In genomic region chrX:73214366-73215094, GRCh38 we compare ENCODE assay signal across 8 cellular contexts. TPM values are rescaled to one million over a fixed set of nuclear protein-coding genes. Genes with fewer than 3 reads are reported as not detected.
A peak's percentile ranks its signal among the peaks of the same experiment; 100 is the strongest.
DNase-seq lines count a peak whose midpoint lies in the region; ATAC-seq and TF ChIP-seq lines count a peak whose summit lies in the region.

TSS of gene NAP1L2 (minus strand) at chrX:73214851. CDS start at chrX:73214492, 359 bp downstream.

- DNase-seq in Ammon's horn (ENCODE audit: low spot score) (peak; percentile 77), NB4 (ENCODE audit: low read depth) (peak; percentile 3), foreskin keratinocyte (peak; percentile 7 to 43), thoracic aorta (ENCODE audit: low spot score) (peak; percentile 1), NCI-H1092 (lab: John Stamatoyannopoulos, UW) (no peak)
- DNase-seq in natural killer cell treated with Interleukin-12 subunit alpha and Interleukin-12 subunit beta and Interleukin-15 and Interleukin-18, amount 100 ng/mL, for 72 hours (ENCODE audit: low spot score): no peak

- H3K4me3 ChIP-seq in NB4 (ENCODE audit: low read depth, low read length): no peak within 1 kb of the TSS
- H3K4me3 ChIP-seq in thoracic aorta: peak within 1 kb of the TSS; percentile 79

- H3K4me1 ChIP-seq in foreskin keratinocyte: no peaks in the 10 kb centered on the region
- H3K4me1 ChIP-seq in thoracic aorta (ENCODE audit: control insufficient read depth in 1 of 2, low read depth in 2 of 2): no peaks in the 10 kb centered on the region

- TF ChIP-seq POLR2A in NB4 (IDR thresholded peaks at IDR 0.05; ENCODE audit: extremely low read depth, insufficient read length): no peak

- H3K36me3 Mint-ChIP-seq in activated T-helper 17 cell treated with anti-CD3 and anti-CD28 coated beads, Interleukin-2, amount 50 U/mL, for 72 hours (ENCODE audit: low read depth): peaks cover 5% of the 10 kb centered on the region
- H3K36me3 Mint-ChIP-seq in natural killer cell treated with Interleukin-12 subunit alpha and Interleukin-12 subunit beta and Interleukin-15 and Interleukin-18, amount 100 ng/mL, for 72 hours: peaks cover 7% of the 10 kb centered on the region

- H3K36me3 ChIP-seq in thoracic aorta: no peaks in the 10 kb centered on the region

- no peaks in the 10 kb centered on the region for H3K27me3 ChIP-seq in foreskin keratinocyte
- no peaks in the 10 kb centered on the region for H3K27me3 ChIP-seq in thoracic aorta (replicated peaks; ENCODE audit: insufficient read depth)

- H3K27me3 Mint-ChIP-seq in activated T-helper 17 cell treated with anti-CD3 and anti-CD28 coated beads, Interleukin-2, amount 50 U/mL, for 72 hours: no peaks in the 10 kb centered on the region
- peaks cover 27 to 29% of the 10 kb centered on the region in 2 donors for H3K27me3 Mint-ChIP-seq in natural killer cell treated with Interleukin-12 subunit alpha and Interleukin-12 subunit beta and Interleukin-15 and Interleukin-18, amount 100 ng/mL, for 72 hours

- ATAC-seq in GM21367 (IDR thresholded peaks at IDR 0.05; ENCODE audit: unreplicated experiment) (peak; percentile 91), foreskin keratinocyte (peak; percentile 95), thoracic aorta (ENCODE audit: insufficient number of reproducible peaks, low FRiP score, low read depth) (peak; percentile 73)
- peak; percentile 90 for ATAC-seq in activated T-helper 17 cell treated with anti-CD3 and anti-CD28 coated beads, Interleukin-2, amount 50 U/mL, for 72 hours (replicated peaks)
- peak; percentile 74 to 91 for ATAC-seq in natural killer cell treated with Interleukin-12 subunit alpha and Interleukin-12 subunit beta and Interleukin-15 and Interleukin-18, amount 100 ng/mL, for 72 hours

- peak within 1 kb of the TSS; percentile 78 for H3K27ac Mint-ChIP-seq in activated T-helper 17 cell treated with anti-CD3 and anti-CD28 coated beads, Interleukin-2, amount 50 U/mL, for 72 hours
- H3K27ac Mint-ChIP-seq in natural killer cell treated with Interleukin-12 subunit alpha and Interleukin-12 subunit beta and Interleukin-15 and Interleukin-18, amount 100 ng/mL, for 72 hours: peak within 1 kb of the TSS; percentile 41 to 86

- no peak within 1 kb of the TSS for H3K27ac ChIP-seq in foreskin keratinocyte
- peak within 1 kb of the TSS; percentile 68 to 71 for H3K27ac ChIP-seq in thoracic aorta

- no peaks in the 10 kb centered on the region for H3K4me1 Mint-ChIP-seq in activated T-helper 17 cell treated with anti-CD3 and anti-CD28 coated beads, Interleukin-2, amount 50 U/mL, for 72 hours
- peaks cover 10 to 16% of the 10 kb centered on the region in 2 donors for H3K4me1 Mint-ChIP-seq in natural killer cell treated with Interleukin-12 subunit alpha and Interleukin-12 subunit beta and Interleukin-15 and Interleukin-18, amount 100 ng/mL, for 72 hours (ENCODE audit: low read depth in 2 of 2)

- no peaks in the 10 kb centered on the region for H3K9me3 Mint-ChIP-seq in activated T-helper 17 cell treated with anti-CD3 and anti-CD28 coated beads, Interleukin-2, amount 50 U/mL, for 72 hours
- H3K9me3 Mint-ChIP-seq in natural killer cell treated with Interleukin-12 subunit alpha and Interleukin-12 subunit beta and Interleukin-15 and Interleukin-18, amount 100 ng/mL, for 72 hours: no peaks in the 10 kb centered on the region

- peak within 1 kb of the TSS; percentile 86 for H3K4me3 Mint-ChIP-seq in activated T-helper 17 cell treated with anti-CD3 and anti-CD28 coated beads, Interleukin-2, amount 50 U/mL, for 72 hours
- H3K4me3 Mint-ChIP-seq in natural killer cell treated with Interleukin-12 subunit alpha and Interleukin-12 subunit beta and Interleukin-15 and Interleukin-18, amount 100 ng/mL, for 72 hours: peak within 1 kb of the TSS; percentile 88

- no peak for TF ChIP-seq CTCF in NB4 (IDR thresholded peaks at IDR 0.05; ENCODE audit: low read depth, low read length)
- no peak for TF ChIP-seq CTCF in foreskin keratinocyte (conservative IDR thresholded peaks at IDR 0.05)
- TF ChIP-seq CTCF in thoracic aorta (IDR thresholded peaks at IDR 0.05): no peak

- no peaks in the 10 kb centered on the region for H3K9me3 ChIP-seq in thoracic aorta

RNA-seq across cellular contexts. Expression of gene NAP1L2, which starts in this region (rescaled TPM):
- 1 to 10 TPM; 1.9 to 4.4 TPM for total RNA-seq in activated T-helper 17 cell treated with anti-CD3 and anti-CD28 coated beads, Interleukin-2, amount 50 U/mL, for 72 hours
- total RNA-seq in foreskin keratinocyte: 1.6 and 1.9 TPM in 2 replicates
- polyA plus RNA-seq in foreskin keratinocyte: 0.81 and 0.87 TPM in 2 replicates
- total RNA-seq in natural killer cell treated with Interleukin-12 subunit alpha and Interleukin-12 subunit beta and Interleukin-15 and Interleukin-18, amount 100 ng/mL, for 72 hours: 1 to 10 TPM; 1.1 to 2.0 TPM
- total RNA-seq in thoracic aorta: 1 to 10 TPM; 4.2 TPM

Comparison
In these comparisons a context has a peak if more than half of its experiments do, and no peak if none do; other contexts are left out.
1. DNase-seq: peak in Ammon's horn (single experiment), NB4 (single experiment), foreskin keratinocyte (2 of 2) and thoracic aorta (single experiment); none in natural killer cell treated with Interleukin-12 subunit alpha and Interleukin-12 subunit beta and Interleukin-15 and Interleukin-18, amount 100 ng/mL, for 72 hours (single experiment) and NCI-H1092 (single experiment).
2. Peak in every context shown above with its lines, with median percentiles within 50 percentile points of each other: ATAC-seq.